Comparison of ENCODE assay signal across 1 cellular context in genomic region chr9:72856985-72857631, GRCh38.
TF ChIP-seq lines count a peak whose summit lies in the region.

No MANE protein-coding gene starts in this region.

TF ChIP-seq in HEK293, 187 proteins besides CTCF, POLR2A, EP300 and RAD21 (continued from another document):
- TF ChIP-seq ZFHX2 (tag by site-specific recombination; conservative IDR thresholded peaks at IDR 0.05) (no peak), ZNF239 (tag by site-specific recombination; IDR thresholded peaks at IDR 0.05) (no peak), ZNF175 (tag by site-specific recombination; IDR thresholded peaks at IDR 0.05) (no peak), ZNF518A (tag by site-specific recombination; conservative IDR thresholded peaks at IDR 0.05; ENCODE audit: low read depth) (no peak), ZNF335 (tag by site-specific recombination; conservative IDR thresholded peaks at IDR 0.05) (no peak), IKZF3 (tag by site-specific recombination; IDR thresholded peaks at IDR 0.05) (no peak), ZNF549 (tag by site-specific recombination; IDR thresholded peaks at IDR 0.05) (no peak), TSHZ1 (tag by site-specific recombination; IDR thresholded peaks at IDR 0.05; ENCODE audit: borderline replicate concordance) (no peak), ZNF544 (tag by site-specific recombination; IDR thresholded peaks at IDR 0.05) (no peak)
TF ChIP-seq in HEK293: peak in this region for 2.
